In the genomic region with DNA sequence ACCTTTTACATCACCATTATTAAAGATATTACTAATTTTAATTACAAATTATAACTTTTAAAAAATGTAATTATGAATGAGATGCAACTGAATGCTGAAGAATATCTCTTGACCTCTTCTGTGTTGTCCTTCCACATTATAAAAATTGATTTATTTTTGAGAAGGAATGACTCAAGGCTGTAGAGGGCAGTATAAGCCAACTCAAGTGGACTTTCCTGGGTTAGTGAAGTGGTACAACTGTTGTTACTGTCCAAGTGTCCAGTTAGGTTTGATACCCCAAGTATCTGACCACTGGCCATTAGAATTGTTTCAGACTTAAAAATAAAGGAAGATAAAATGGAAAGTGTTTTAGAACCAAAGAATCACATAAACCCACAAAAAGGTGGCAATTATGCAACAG, we compare ENCODE assay signal across 8 cellular contexts. TPM values are rescaled to one million over a fixed set of nuclear protein-coding genes. Genes with fewer than 3 reads are reported as not detected.
DNase-seq lines count a peak whose midpoint lies in the region; ATAC-seq and TF ChIP-seq lines count a peak whose summit lies in the region.

No MANE protein-coding gene starts in this region.

- peak; percentile 86 for TF ChIP-seq CTCF in chondrocyte (IDR thresholded peaks at IDR 0.05)

- intact Hi-C loops in activated CD4-positive, alpha-beta memory T cell treated with anti-CD3 and anti-CD28 coated beads for 36 hours (cut with micrococcal nuclease) = loop anchor here (2.0 to 5.0 kb wide), 2 partner anchors 26 to 168 kb away; no protein-coding TSS in a partner anchor

- peaks cover 7% of the 10 kb centered on the region for H3K4me1 Mint-ChIP-seq in chondrocyte (ENCODE audit: low read depth)
- H3K4me1 Mint-ChIP-seq in activated CD4-positive, alpha-beta memory T cell treated with anti-CD3 and anti-CD28 coated beads for 36 hours (ENCODE audit: low read depth) = peaks cover 30% of the 10 kb centered on the region
- H3K4me1 Mint-ChIP-seq in T-cell = peaks cover 43 to 49% (median 46%) of the 10 kb centered on the region in 3 donors

- H3K9me3 Mint-ChIP-seq in chondrocyte (ENCODE audit: low read depth) (no peaks in the 10 kb centered on the region), T-cell (no peaks in the 10 kb centered on the region)
- no peaks in the 10 kb centered on the region for H3K9me3 Mint-ChIP-seq in activated CD4-positive, alpha-beta memory T cell treated with anti-CD3 and anti-CD28 coated beads for 36 hours

- no peaks in the 10 kb centered on the region for H3K27me3 Mint-ChIP-seq in chondrocyte (ENCODE audit: low read depth)
- no peaks in the 10 kb centered on the region for H3K27me3 Mint-ChIP-seq in activated CD4-positive, alpha-beta memory T cell treated with anti-CD3 and anti-CD28 coated beads for 36 hours
- no peaks in the 10 kb centered on the region for H3K27me3 Mint-ChIP-seq in T-cell

- no peak overlapping the region for H3K27ac Mint-ChIP-seq in chondrocyte (ENCODE audit: unreplicated experiment)
- no peak overlapping the region for H3K27ac Mint-ChIP-seq in activated CD4-positive, alpha-beta memory T cell treated with anti-CD3 and anti-CD28 coated beads for 36 hours
- no peak overlapping the region for H3K27ac Mint-ChIP-seq in T-cell

- in situ Hi-C loops in G401 (cut with HindIII; ENCODE audit: low sequenced_read_pairs) = no loop called here

- CTCF ChIA-PET in activated CD4-positive, alpha-beta memory T cell treated with anti-CD3 and anti-CD28 coated beads for 36 hours (lab: Charles Lee) = interaction anchor here (0.6 to 4.1 kb wide), 22 partner anchors 16 to 1184 kb away, joined by 3 to 20 read pairs (median 3); no protein-coding TSS in a partner anchor
- CTCF ChIA-PET in T-cell (lab: Charles Lee) = interaction anchor here (0.6 to 1.8 kb wide), 10 partner anchors 10 to 353 kb away, joined by 3 to 8 read pairs (median 4); no protein-coding TSS in a partner anchor

- POLR2A ChIA-PET in activated CD4-positive, alpha-beta memory T cell treated with anti-CD3 and anti-CD28 coated beads for 36 hours (lab: Charles Lee) = no interaction called here
- POLR2A ChIA-PET in T-cell (lab: Charles Lee) = interaction anchor here in 1 of 2 donors (0.6 kb wide), 1 partner anchor 1314 kb away, joined by 4 read pairs; no protein-coding TSS in a partner anchor

- ATAC-seq in GM18517 (IDR thresholded peaks at IDR 0.05; ENCODE audit: unreplicated experiment) (no peak), T-cell (replicated peaks in 1 of 4) (no peak)

- DNase-seq in G401 (ENCODE audit: low spot score) (peak; percentile 44), H4 (ENCODE audit: low spot score) (peak; percentile 23), NCI-H146 (lab: John Stamatoyannopoulos, UW) (peak; percentile 48), chondrocyte (ENCODE audit: low spot score) (no peak), lung microvascular endothelial cell (ENCODE audit: low read depth in 2 of 2) (peak; percentile 67 to 74), T-cell (no peak)
- DNase-seq in activated CD4-positive, alpha-beta memory T cell treated with anti-CD3 and anti-CD28 coated beads for 36 hours = no peak

- no peaks in the 10 kb centered on the region for H3K36me3 Mint-ChIP-seq in chondrocyte (ENCODE audit: low read depth)
- H3K36me3 Mint-ChIP-seq in activated CD4-positive, alpha-beta memory T cell treated with anti-CD3 and anti-CD28 coated beads for 36 hours = no peaks in the 10 kb centered on the region
- peaks cover 6% of the 10 kb centered on the region for H3K36me3 Mint-ChIP-seq in T-cell

- H3K4me3 Mint-ChIP-seq in chondrocyte (ENCODE audit: unreplicated experiment) = no peak overlapping the region
- no peak overlapping the region for H3K4me3 Mint-ChIP-seq in activated CD4-positive, alpha-beta memory T cell treated with anti-CD3 and anti-CD28 coated beads for 36 hours
- H3K4me3 Mint-ChIP-seq in T-cell = no peak overlapping the region

RNA-seq across cellular contexts. Expression of a gene that starts 51.9 kb away (rescaled TPM):
- total RNA-seq in G401 (2014; rRNA removed; shearing (Covaris generic)) = 0.10 and 0.12 TPM in 2 replicates
- 30.6 and 37.4 TPM in 2 replicates for total RNA-seq in H4 (2014; rRNA removed; shearing (Covaris generic))
- total RNA-seq in chondrocyte (68.4 to 82.7 TPM (median 69.6 TPM) in 3 replicates), lung microvascular endothelial cell (28.6 and 31.6 TPM in 2 replicates), T-cell (10 to 100 TPM; 67.7 to 89.8 (median 82.0) TPM)
- total RNA-seq in activated CD4-positive, alpha-beta memory T cell treated with anti-CD3 and anti-CD28 coated beads for 36 hours = 10 to 100 TPM; 39.9 to 40.9 TPM

Comparison
In these comparisons a context has a peak if more than half of its experiments do, and no peak if none do; other contexts are left out.
1. DNase-seq: peak in G401 (single experiment), H4 (single experiment), NCI-H146 (single experiment) and lung microvascular endothelial cell (2 of 2); none in chondrocyte (single experiment), activated CD4-positive, alpha-beta memory T cell treated with anti-CD3 and anti-CD28 coated beads for 36 hours (single experiment) and T-cell (0 of 34).
2. RNA of a gene that starts 51.9 kb away (total RNA-seq): 67.7 to 89.8 TPM in T-cell, 68.4 to 82.7 TPM in chondrocyte, 39.9 to 40.9 TPM in activated CD4-positive, alpha-beta memory T cell treated with anti-CD3 and anti-CD28 coated beads for 36 hours, 30.6 to 37.4 TPM in H4 and 28.6 to 31.6 TPM in lung microvascular endothelial cell; 0.10 to 0.12 TPM in G401; every median in the first group is over 10 times any median in the second.